Comparison of ENCODE assay signal across 34 cellular contexts in genomic region chr12:126855768-126856167, GRCh38.
DNase-seq lines count a peak whose midpoint lies in the region; ATAC-seq and TF ChIP-seq lines count a peak whose summit lies in the region.
"Had no signal": no experiment of that assay in that cellular context is flagged by ENCODE, and none has a peak within 500 bp of the region (broad histone marks: within the 10 kb centered on the region; RNA-seq: fewer than 3 reads in every experiment).

No MANE protein-coding gene starts in this region.

- no peak overlapping the region for H2BK120ac ChIP-seq in mesenchymal stem cell (ENCODE audit: low read depth, low read length)

- H3K9me3 ChIP-seq in WERI-Rb-1 (ENCODE audit: severe bottlenecking) (no peaks in the 10 kb centered on the region), gastroesophageal sphincter (no peaks in the 10 kb centered on the region), neural cell (ENCODE audit: low read length) (no peaks in the 10 kb centered on the region), osteoblast (ENCODE audit: low read depth, low read length) (no peaks in the 10 kb centered on the region), mesenchymal stem cell (ENCODE audit: control insufficient read depth, low read length) (no peaks in the 10 kb centered on the region), Caco-2 (no peaks in the 10 kb centered on the region)
- H3K9me3 ChIP-seq: A549; BE2C; BLaER1; BLaER1 treated with 17β-estradiol and CSF1 and Interleukin-3, amounts not matched to agents 10 nM and 100 nM had no signal

- TF ChIP-seq CTCF in WERI-Rb-1 (IDR thresholded peaks at IDR 0.05; ENCODE audit: low read depth, low read length) (no peak), gastroesophageal sphincter (IDR thresholded peaks at IDR 0.05) (no peak), neural cell (IDR thresholded peaks at IDR 0.05; ENCODE audit: poor library complexity, severe bottlenecking) (no peak), osteoblast (IDR thresholded peaks at IDR 0.05; ENCODE audit: extremely low read depth, low read depth, low read length) (no peak), Caco-2 (IDR thresholded peaks at IDR 0.05; ENCODE audit: insufficient read depth in 1 of 2, low read depth in 1 of 2, low read length in 1 of 2, severe bottlenecking in 1 of 2, unreplicated experiment in 1 of 2) (no peak)

- no peak overlapping the region for H3K4me3 ChIP-seq in WERI-Rb-1 (ENCODE audit: low read depth, low read length)
- H3K4me3 ChIP-seq in gastroesophageal sphincter, result no peak overlapping the region
- no peak overlapping the region for H3K4me3 ChIP-seq in neural cell (ENCODE audit: low read length)
- H3K4me3 ChIP-seq in osteoblast (ENCODE audit: insufficient read depth, low read length), result no peak overlapping the region
- H3K4me3 ChIP-seq in mesenchymal stem cell (ENCODE audit: insufficient read depth in 1 of 2, low read depth in 1 of 2, low read length in 2 of 2), result no peak overlapping the region
- no peak overlapping the region for H3K4me3 ChIP-seq in Caco-2 (ENCODE audit: low read depth, low read length)
- H3K4me3 ChIP-seq: A549; BLaER1; BLaER1 treated with 17β-estradiol and CSF1 and Interleukin-3, amounts not matched to agents 10 nM and 100 nM had no signal

- no peaks in the 10 kb centered on the region for H3K9me2 ChIP-seq in neural cell (ENCODE audit: insufficient read depth, low read length)

- H3K79me2 ChIP-seq in neural cell (replicated peaks; ENCODE audit: insufficient read depth, low read length) (no peaks in the 10 kb centered on the region), osteoblast (ENCODE audit: insufficient read depth, low read length) (no peaks in the 10 kb centered on the region)

- H3K4me1 Mint-ChIP-seq in Caco-2 (ENCODE audit: low read depth, unreplicated experiment), result no peaks in the 10 kb centered on the region
- H3K4me1 Mint-ChIP-seq: B cell; CD14-positive monocyte; CD4-positive, alpha-beta memory T cell; CD8-positive, alpha-beta memory T cell had no signal

- H3K79me1 ChIP-seq in mesenchymal stem cell (replicated peaks; ENCODE audit: low read length, poor library complexity, severe bottlenecking), result no peaks in the 10 kb centered on the region

- H2BK15ac ChIP-seq in mesenchymal stem cell (ENCODE audit: low read depth, poor library complexity, severe bottlenecking), result no peak overlapping the region

- H3K36me3 ChIP-seq in WERI-Rb-1 (no peaks in the 10 kb centered on the region), gastroesophageal sphincter (no peaks in the 10 kb centered on the region), neural cell (ENCODE audit: insufficient read depth, low read length) (no peaks in the 10 kb centered on the region), osteoblast (ENCODE audit: insufficient read depth, low read length) (no peaks in the 10 kb centered on the region), mesenchymal stem cell (ENCODE audit: control insufficient read depth in 1 of 2, insufficient read depth in 2 of 2, low read depth in 1 of 2, low read length in 2 of 2) (no peaks in the 10 kb centered on the region), Caco-2 (ENCODE audit: control insufficient read depth, insufficient read depth, low read length) (no peaks in the 10 kb centered on the region)
- H3K36me3 ChIP-seq: BE2C; BLaER1; BLaER1 treated with 17β-estradiol and CSF1 and Interleukin-3, amounts not matched to agents 10 nM and 100 nM had no signal

- peak overlapping the region; percentile 80; the same call in 1 of the 2 replicates for H3K27ac ChIP-seq in WERI-Rb-1
- no peak overlapping the region for H3K27ac ChIP-seq in gastroesophageal sphincter
- peak overlapping the region; percentile 3 for H3K27ac ChIP-seq in neural cell (ENCODE audit: low read length)
- H3K27ac ChIP-seq in osteoblast (ENCODE audit: low read depth, low read length), result no peak overlapping the region
- H3K27ac ChIP-seq in mesenchymal stem cell (ENCODE audit: low read length, poor library complexity, severe bottlenecking), result no peak overlapping the region
- H3K27ac ChIP-seq: 22Rv1; A549; BLaER1; BLaER1 treated with 17β-estradiol and CSF1 and Interleukin-3, amounts not matched to agents 10 nM and 100 nM; C4-2B had no signal

- no peak overlapping the region for H3K4me3 Mint-ChIP-seq in Caco-2 (ENCODE audit: unreplicated experiment)
- H3K4me3 Mint-ChIP-seq: B cell; CD14-positive monocyte; CD4-positive, alpha-beta memory T cell; CD4-positive, alpha-beta T cell; CD4-positive, CD25-positive, alpha-beta regulatory T cell; CD8-positive, alpha-beta memory T cell; CD8-positive, alpha-beta T cell had no signal

- POLR2A ChIA-PET in Caco-2 (lab: Charles Lee), result no interaction called here

- no peak for DNase-seq in WERI-Rb-1
- peak; percentile 26 for DNase-seq in osteoblast (ENCODE audit: insufficient read length, low spot score, missing footprints)
- DNase-seq in mesenchymal stem cell, result no peak
- DNase-seq in KG1 (lab: John Stamatoyannopoulos, UW), result no peak
- no peak for DNase-seq in Caco-2
- no peak for DNase-seq in NCI-H2227 (lab: John Stamatoyannopoulos, UW; ENCODE audit: unreplicated experiment)
- DNase-seq: 8988T; ACHN; AML-193; BE2C; C1 segment of cervical spinal cord; Calu3; CD4-positive, alpha-beta memory T cell; CD4-positive, alpha-beta T cell; CD4-positive, CD25-positive, alpha-beta regulatory T cell; CD8-positive, alpha-beta memory T cell; CD8-positive, alpha-beta T cell; COR-L47; DMS 273 treated with DMSO at 0.1 percent for 48 hours; DMS153; DMS53; DMS79; DMS79 treated with DMSO at 0.1 percent for 48 hours; DND-41; EL had no signal

- no peaks in the 10 kb centered on the region for H3F3A ChIP-seq in neural cell (ENCODE audit: insufficient read depth, low read length, poor library complexity, severe bottlenecking)

- CTCF ChIA-PET in Caco-2 (lab: Charles Lee), result no interaction called here

- TF ChIP-seq RAD21 in neural cell (conservative IDR thresholded peaks at IDR 0.05), result no peak

- H3K4me2 ChIP-seq in neural cell (ENCODE audit: low read length) (no peak overlapping the region), osteoblast (ENCODE audit: insufficient read depth, low read length) (no peak overlapping the region), mesenchymal stem cell (ENCODE audit: low read length, poor library complexity, severe bottlenecking) (no peak overlapping the region)
- H3K4me2 ChIP-seq: A549; BLaER1; BLaER1 treated with 17β-estradiol and CSF1 and Interleukin-3, amounts not matched to agents 10 nM and 100 nM had no signal

- H2AK5ac ChIP-seq in mesenchymal stem cell (ENCODE audit: low read length, severe bottlenecking), result no peak overlapping the region

- no peaks in the 10 kb centered on the region for H3K36me3 Mint-ChIP-seq in Caco-2 (ENCODE audit: insufficient read depth, unreplicated experiment)
- H3K36me3 Mint-ChIP-seq: CD14-positive monocyte; CD4-positive, alpha-beta memory T cell; CD4-positive, CD25-positive, alpha-beta regulatory T cell; CD8-positive, alpha-beta memory T cell; CD8-positive, alpha-beta T cell had no signal

- TF ChIP-seq POLR2A in gastroesophageal sphincter (IDR thresholded peaks at IDR 0.05), result no peak

- no peaks in the 10 kb centered on the region for H3K27me3 Mint-ChIP-seq in Caco-2 (ENCODE audit: insufficient read depth, unreplicated experiment)
- H3K27me3 Mint-ChIP-seq: B cell; CD4-positive, alpha-beta memory T cell; CD4-positive, alpha-beta T cell; CD4-positive, CD25-positive, alpha-beta regulatory T cell had no signal

- H4K8ac ChIP-seq in mesenchymal stem cell (ENCODE audit: low read length), result no peak overlapping the region

- H4K91ac ChIP-seq in mesenchymal stem cell (ENCODE audit: low read length), result no peak overlapping the region

- no peak overlapping the region for H2BK5ac ChIP-seq in mesenchymal stem cell (ENCODE audit: low read depth, low read length, poor library complexity, severe bottlenecking)

- BruUV-seq in Caco-2 (replicated peaks; lab: Mats Ljungman, UMichigan), result no TSS peak

- intact Hi-C loops in Caco-2 (cut with micrococcal nuclease; ENCODE audit: unreplicated experiment), result no loop called here

- no peak overlapping the region for H2AFZ ChIP-seq in neural cell (ENCODE audit: low read depth, low read length)
- H2AFZ ChIP-seq in osteoblast (ENCODE audit: low read length), result no peak overlapping the region
- no peak overlapping the region for H2AFZ ChIP-seq in mesenchymal stem cell (ENCODE audit: low read depth, low read length)

- H3K18ac ChIP-seq in mesenchymal stem cell (ENCODE audit: low read depth in 1 of 2, low read length in 2 of 2), result no peak overlapping the region

- H3K27me3 ChIP-seq in WERI-Rb-1 (ENCODE audit: insufficient read depth, low read depth, severe bottlenecking) (no peaks in the 10 kb centered on the region), gastroesophageal sphincter (no peaks in the 10 kb centered on the region), neural cell (ENCODE audit: insufficient read depth, low read depth, low read length) (no peaks in the 10 kb centered on the region), osteoblast (ENCODE audit: insufficient read depth, low read length) (no peaks in the 10 kb centered on the region), mesenchymal stem cell (ENCODE audit: control insufficient read depth in 1 of 2, insufficient read depth in 1 of 2, low read length in 2 of 2) (no peaks in the 10 kb centered on the region), Caco-2 (replicated peaks; ENCODE audit: control insufficient read depth, insufficient read depth, low read length) (no peaks in the 10 kb centered on the region)
- H3K27me3 ChIP-seq: BE2C; BLaER1; BLaER1 treated with 17β-estradiol and CSF1 and Interleukin-3, amounts not matched to agents 10 nM and 100 nM had no signal

- no peak overlapping the region for H2BK12ac ChIP-seq in mesenchymal stem cell (ENCODE audit: low read length in 2 of 2)

- TF ChIP-seq EP300 in gastroesophageal sphincter (IDR thresholded peaks at IDR 0.05) (no peak), neural cell (conservative IDR thresholded peaks at IDR 0.05; ENCODE audit: poor library complexity, severe bottlenecking) (peak; percentile 86)

- H3K23ac ChIP-seq in mesenchymal stem cell (ENCODE audit: low read length in 2 of 2), result no peak overlapping the region

- no peaks in the 10 kb centered on the region for H3K9me3 Mint-ChIP-seq in Caco-2 (ENCODE audit: unreplicated experiment)
- H3K9me3 Mint-ChIP-seq: CD4-positive, alpha-beta T cell; CD8-positive, alpha-beta T cell had no signal

- no peaks in the 10 kb centered on the region for H3K4me1 ChIP-seq in gastroesophageal sphincter
- no peaks in the 10 kb centered on the region for H3K4me1 ChIP-seq in osteoblast (ENCODE audit: insufficient read depth, low read length)
- no peaks in the 10 kb centered on the region for H3K4me1 ChIP-seq in mesenchymal stem cell (ENCODE audit: control insufficient read depth, insufficient read depth, low read depth, low read length)
- H3K4me1 ChIP-seq in Caco-2, result no peaks in the 10 kb centered on the region
- H3K4me1 ChIP-seq: A549; BE2C; BLaER1; BLaER1 treated with 17β-estradiol and CSF1 and Interleukin-3, amounts not matched to agents 10 nM and 100 nM had no signal

- ATAC-seq in gastroesophageal sphincter, result peak; percentile 28
- ATAC-seq: A549; CD8-positive, alpha-beta T cell had no signal

- H3K4ac ChIP-seq in mesenchymal stem cell (ENCODE audit: low read depth in 1 of 2, low read length in 2 of 2), result no peak overlapping the region

- no peak overlapping the region for H3K9ac ChIP-seq in neural cell (ENCODE audit: low read length)
- H3K9ac ChIP-seq in mesenchymal stem cell (ENCODE audit: low read length), result no peak overlapping the region
- H3K9ac ChIP-seq: BLaER1; BLaER1 treated with 17β-estradiol and CSF1 and Interleukin-3, amounts not matched to agents 10 nM and 100 nM had no signal

- H3K14ac ChIP-seq in mesenchymal stem cell (ENCODE audit: low read length in 2 of 2), result no peak overlapping the region

- no peak overlapping the region for H3K27ac Mint-ChIP-seq in Caco-2 (ENCODE audit: unreplicated experiment)
- H3K27ac Mint-ChIP-seq: B cell; CD14-positive monocyte; CD4-positive, alpha-beta memory T cell; CD4-positive, alpha-beta T cell; CD4-positive, CD25-positive, alpha-beta regulatory T cell; CD8-positive, alpha-beta memory T cell; CD8-positive, alpha-beta T cell had no signal

- no peaks in the 10 kb centered on the region for H4K20me1 ChIP-seq in neural cell (ENCODE audit: insufficient read depth)
- no peaks in the 10 kb centered on the region for H4K20me1 ChIP-seq in osteoblast (ENCODE audit: insufficient read depth, low read length)
- H4K20me1 ChIP-seq: BLaER1; BLaER1 treated with 17β-estradiol and CSF1 and Interleukin-3, amounts not matched to agents 10 nM and 100 nM had no signal

Comparison
In these comparisons a context has a peak if more than half of its experiments do, and no peak if none do; other contexts are left out.
1. H3K27ac ChIP-seq: peak in WERI-Rb-1 (single experiment) and neural cell (single experiment); none in gastroesophageal sphincter (0 of 4), osteoblast (single experiment) and mesenchymal stem cell (single experiment).